18 cellular contexts compared by ENCODE assay signal in genomic region chr12:104683831-104684503, GRCh38.
DNase-seq lines count a peak whose midpoint lies in the region; ATAC-seq, FAIRE-seq and TF ChIP-seq lines count a peak whose summit lies in the region.
"Had no signal": no experiment of that assay in that cellular context is flagged by ENCODE, and none has a peak within 500 bp of the region (broad histone marks: within the 10 kb centered on the region; RNA-seq: fewer than 3 reads in every experiment).

No MANE protein-coding gene starts in this region.

- peaks cover 85 to 100% (median 99%) of the 10 kb centered on the region in 10 experiments for H3K4me1 ChIP-seq in BLaER1 treated with 17β-estradiol and CSF1 and Interleukin-3, amounts not matched to agents 10 nM and 100 nM
- H3K4me1 ChIP-seq in CD4-positive, CD25-positive, alpha-beta regulatory T cell (ENCODE audit: control insufficient read depth, insufficient read depth, low read length, poor library complexity, severe bottlenecking), result peaks cover 69% of the 10 kb centered on the region
- peaks cover 57% of the 10 kb centered on the region for H3K4me1 ChIP-seq in lower lobe of right lung
- H3K4me1 ChIP-seq in kidney (ENCODE audit: control insufficient read depth in 1 of 2, insufficient read depth in 1 of 2, low read depth in 1 of 2, low read length in 2 of 2), result no peaks in the 10 kb centered on the region

- no peak for FAIRE-seq in kidney (lab: Jason Lieb, UNC)
- FAIRE-seq: keratinocyte had no signal

- H3K4me3 ChIP-seq in BLaER1 treated with 17β-estradiol and CSF1 and Interleukin-3, amounts not matched to agents 10 nM and 100 nM, result no peak overlapping the region; a peak in 1 of 20 replicates
- H3K4me3 ChIP-seq in CD4-positive, CD25-positive, alpha-beta regulatory T cell (ENCODE audit: low read depth, low read length), result no peak overlapping the region
- H3K4me3 ChIP-seq in lower lobe of right lung (no peak overlapping the region), kidney (ENCODE audit: low read length in 2 of 2) (no peak overlapping the region)
- H3K4me3 ChIP-seq: BLaER1, PC-9, SK-N-MC, skin epidermis had no signal

- peaks cover 0 to 40% (median 0%) of the 10 kb centered on the region in 11 experiments; a peak in 7 of 22 replicates for H4K20me1 ChIP-seq in BLaER1 treated with 17β-estradiol and CSF1 and Interleukin-3, amounts not matched to agents 10 nM and 100 nM

- no peak for ATAC-seq in CD4-positive, CD25-positive, alpha-beta regulatory T cell (ENCODE audit: low read depth in 2 of 2)
- ATAC-seq in activated T-helper 17 cell treated with anti-CD3 and anti-CD28 coated beads, Interleukin-2, amount 50 U/mL, for 72 hours (replicated peaks), result no peak
- ATAC-seq in lower lobe of right lung, result peak; percentile 59 to 61

- H3K27ac ChIP-seq in BLaER1 treated with 17β-estradiol and CSF1 and Interleukin-3, amounts not matched to agents 10 nM and 100 nM, result peak overlapping the region in 9 of 11 experiments; percentile 69 to 96 (median 92); a peak in 17 of 22 replicates
- no peak overlapping the region for H3K27ac ChIP-seq in CD4-positive, CD25-positive, alpha-beta regulatory T cell (ENCODE audit: insufficient read depth, low read length, poor library complexity, severe bottlenecking)
- no peak overlapping the region for H3K27ac ChIP-seq in lower lobe of right lung
- H3K27ac ChIP-seq in kidney (ENCODE audit: low read depth in 2 of 2, low read length in 2 of 2), result no peak overlapping the region
- H3K27ac ChIP-seq: BLaER1, PC-9 had no signal

- intact Hi-C loops in lower lobe of right lung (cut with DNase I) (no loop called here), kidney (cut with DNase I) (no loop called here)

- no peaks in the 10 kb centered on the region for H3K27me3 ChIP-seq in BLaER1 treated with 17β-estradiol and CSF1 and Interleukin-3, amounts not matched to agents 10 nM and 100 nM
- no peaks in the 10 kb centered on the region for H3K27me3 ChIP-seq in CD4-positive, CD25-positive, alpha-beta regulatory T cell (ENCODE audit: control insufficient read depth, insufficient read depth, low read length)
- H3K27me3 ChIP-seq in lower lobe of right lung (ENCODE audit: low read depth), result no peaks in the 10 kb centered on the region
- H3K27me3 ChIP-seq: BLaER1 had no signal

- peak overlapping the region in 1 of 11 experiments; percentile 75; a peak in 1 of 22 replicates for H3K9ac ChIP-seq in BLaER1 treated with 17β-estradiol and CSF1 and Interleukin-3, amounts not matched to agents 10 nM and 100 nM
- no peak overlapping the region for H3K9ac ChIP-seq in kidney (ENCODE audit: low read length in 2 of 2)
- H3K9ac ChIP-seq: BLaER1 had no signal

- H3K27me3 Mint-ChIP-seq in CD4-positive, CD25-positive, alpha-beta regulatory T cell, result no peaks in the 10 kb centered on the region
- no peaks in the 10 kb centered on the region for H3K27me3 Mint-ChIP-seq in activated T-helper 17 cell treated with anti-CD3 and anti-CD28 coated beads, Interleukin-2, amount 50 U/mL, for 72 hours

- peak overlapping the region in 2 of 4 donors; percentile 12 to 39 for H3K4me3 Mint-ChIP-seq in CD4-positive, CD25-positive, alpha-beta regulatory T cell
- peak overlapping the region; percentile 80 for H3K4me3 Mint-ChIP-seq in activated T-helper 17 cell treated with anti-CD3 and anti-CD28 coated beads, Interleukin-2, amount 50 U/mL, for 72 hours

- no peak for DNase-seq in CD4-positive, CD25-positive, alpha-beta regulatory T cell
- DNase-seq in lower lobe of right lung, result no peak
- no peak for DNase-seq in AG08395 (ENCODE audit: low spot score)
- DNase-seq in UCSD-AML1 (lab: John Stamatoyannopoulos, UW; ENCODE audit: unreplicated experiment), result no peak
- no peak for DNase-seq in kidney
- DNase-seq: caudate nucleus; effector memory CD4-positive, alpha-beta T cell; MM.1S; NCI-H187 treated with DMSO at 0.1 percent for 48 hours; PC-9; stimulated activated CD4-positive, alpha-beta T cell treated with anti-CD3 and anti-CD28 coated beads, Interleukin-4, amount 100 ng/mL, for 24 hours; stimulated activated CD8-positive, alpha-beta memory T cell treated with anti-CD3 and anti-CD28 coated beads, Interleukin-4, amount 100 ng/mL, for 48 hours had no signal

- peak overlapping the region; percentile 76 to 95 (median 87); a peak in 19 of 22 replicates for H3K4me2 ChIP-seq in BLaER1 treated with 17β-estradiol and CSF1 and Interleukin-3, amounts not matched to agents 10 nM and 100 nM
- H3K4me2 ChIP-seq: PC-9 had no signal

- H3K36me3 ChIP-seq in BLaER1 treated with 17β-estradiol and CSF1 and Interleukin-3, amounts not matched to agents 10 nM and 100 nM, result peaks cover 0 to 17% (median 0%) of the 10 kb centered on the region in 11 experiments; a peak in 1 of 22 replicates
- no peaks in the 10 kb centered on the region for H3K36me3 ChIP-seq in CD4-positive, CD25-positive, alpha-beta regulatory T cell (ENCODE audit: control insufficient read depth, insufficient read depth, low read length)
- no peaks in the 10 kb centered on the region for H3K36me3 ChIP-seq in lower lobe of right lung
- H3K36me3 ChIP-seq in kidney (ENCODE audit: control insufficient read depth in 1 of 2, insufficient read depth in 2 of 2, low read length in 2 of 2), result no peaks in the 10 kb centered on the region

- H3K36me3 Mint-ChIP-seq in CD4-positive, CD25-positive, alpha-beta regulatory T cell, result peaks cover 4% of the 10 kb centered on the region
- peaks cover 5% of the 10 kb centered on the region for H3K36me3 Mint-ChIP-seq in activated T-helper 17 cell treated with anti-CD3 and anti-CD28 coated beads, Interleukin-2, amount 50 U/mL, for 72 hours (ENCODE audit: low read depth)

- TF ChIP-seq CTCF in lower lobe of right lung (IDR thresholded peaks at IDR 0.05) (no peak), kidney (IDR thresholded peaks at IDR 0.05; ENCODE audit: borderline replicate concordance, extremely low read depth, insufficient read depth) (no peak)

- H3K9me3 ChIP-seq in BLaER1 treated with 17β-estradiol and CSF1 and Interleukin-3, amounts not matched to agents 10 nM and 100 nM (replicated peaks in 1 of 11), result peaks cover 0 to 7% (median 0%) of the 10 kb centered on the region in 11 experiments; a peak in 2 of 22 replicates
- H3K9me3 ChIP-seq in CD4-positive, CD25-positive, alpha-beta regulatory T cell (ENCODE audit: control insufficient read depth in 2 of 2, low read length in 2 of 2), result no peaks in the 10 kb centered on the region
- H3K9me3 ChIP-seq in lower lobe of right lung (no peaks in the 10 kb centered on the region), kidney (ENCODE audit: control insufficient read depth in 1 of 2, low read length in 2 of 2) (no peaks in the 10 kb centered on the region)
- H3K9me3 ChIP-seq: BLaER1 had no signal

- peak overlapping the region; percentile 36 to 84 (median 74) for H3K27ac Mint-ChIP-seq in CD4-positive, CD25-positive, alpha-beta regulatory T cell
- H3K27ac Mint-ChIP-seq in activated T-helper 17 cell treated with anti-CD3 and anti-CD28 coated beads, Interleukin-2, amount 50 U/mL, for 72 hours, result peak overlapping the region; percentile 31

- H3K9me3 Mint-ChIP-seq in CD4-positive, CD25-positive, alpha-beta regulatory T cell, result no peaks in the 10 kb centered on the region
- peaks cover 4% of the 10 kb centered on the region for H3K9me3 Mint-ChIP-seq in activated T-helper 17 cell treated with anti-CD3 and anti-CD28 coated beads, Interleukin-2, amount 50 U/mL, for 72 hours

- H3K4me1 Mint-ChIP-seq in CD4-positive, CD25-positive, alpha-beta regulatory T cell, result peaks cover 53 to 99% (median 82%) of the 10 kb centered on the region in 4 donors
- peaks cover 67% of the 10 kb centered on the region for H3K4me1 Mint-ChIP-seq in activated T-helper 17 cell treated with anti-CD3 and anti-CD28 coated beads, Interleukin-2, amount 50 U/mL, for 72 hours

Comparison
In these comparisons a context has a peak if more than half of its experiments do, and no peak if none do; other contexts are left out.
1. H3K27ac ChIP-seq: peak in BLaER1 treated with 17β-estradiol and CSF1 and Interleukin-3, amounts not matched to agents 10 nM and 100 nM (9 of 11); none in CD4-positive, CD25-positive, alpha-beta regulatory T cell (single experiment), lower lobe of right lung (single experiment) and kidney (0 of 2).
2. ATAC-seq: peak in lower lobe of right lung (2 of 2); none in CD4-positive, CD25-positive, alpha-beta regulatory T cell (0 of 2) and activated T-helper 17 cell treated with anti-CD3 and anti-CD28 coated beads, Interleukin-2, amount 50 U/mL, for 72 hours (single experiment).